ENCODE assay signal across 23 cellular contexts in the genomic region with DNA sequence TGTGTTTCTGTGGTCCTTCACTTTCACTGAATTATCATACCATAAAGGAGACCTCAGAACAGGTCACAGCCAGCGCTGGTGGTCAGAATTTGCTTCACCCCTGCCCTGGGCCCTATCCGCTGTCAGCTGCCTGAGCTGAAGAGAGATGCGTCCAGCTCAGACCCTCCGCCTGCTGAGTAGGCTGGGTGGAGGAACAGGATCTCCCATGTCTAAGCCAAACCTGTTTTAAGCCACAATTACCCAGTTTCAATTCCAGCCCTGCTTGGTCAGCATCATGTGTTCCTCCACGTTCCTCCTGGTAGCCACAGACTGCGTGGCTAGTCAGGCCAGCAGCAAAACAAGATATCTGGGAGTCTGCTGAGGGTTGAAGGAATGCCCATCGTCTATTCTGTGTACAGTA. TPM values are rescaled to one million over a fixed set of nuclear protein-coding genes. Genes with fewer than 3 reads are reported as not detected.
A peak's percentile ranks its signal among the peaks of the same experiment; 100 is the strongest.
DNase-seq lines count a peak whose midpoint lies in the region; ATAC-seq and TF ChIP-seq lines count a peak whose summit lies in the region.
"Had no signal": no experiment of that assay in that cellular context is flagged by ENCODE, and none has a peak within 500 bp of the region (broad histone marks: within the 10 kb centered on the region; RNA-seq: fewer than 3 reads in every experiment).

No MANE protein-coding gene starts in this region.

- no peaks in the 10 kb centered on the region for H3K9me2 ChIP-seq in GM23248 (ENCODE audit: insufficient read depth)

- peaks cover 16% of the 10 kb centered on the region for H3F3A ChIP-seq in GM23248 (ENCODE audit: insufficient read depth)

- no peak for ATAC-seq in activated T-cell treated with anti-CD3 and anti-CD28 coated beads, Interleukin-2, amount 50 U/mL, for 4 hours
- ATAC-seq in mucosa of descending colon: no peak
- ATAC-seq: left lobe of liver had no signal

- H2AFZ ChIP-seq in GM23248: no peak overlapping the region
- H2AFZ ChIP-seq: PC-9 had no signal

- H3K27ac Mint-ChIP-seq in activated T-cell treated with anti-CD3 and anti-CD28 coated beads, Interleukin-2, amount 50 U/mL, for 24 hours: peak overlapping the region; percentile 86
- peak overlapping the region; percentile 77 for H3K27ac Mint-ChIP-seq in activated T-helper 2 cell treated with anti-CD3 and anti-CD28 coated beads, Interferon-gamma antibody, Interleukin-2, Interleukin-4, amounts not matched to agents 10 μg/mL and 5 μg/mL and 100 μg/mL, durations not matched to agents 14 hours and 24 hours and 36 hours

- H3K27me3 Mint-ChIP-seq in activated T-cell treated with anti-CD3 and anti-CD28 coated beads, Interleukin-2, amount 50 U/mL, for 24 hours: no peaks in the 10 kb centered on the region
- no peaks in the 10 kb centered on the region for H3K27me3 Mint-ChIP-seq in activated T-cell treated with anti-CD3 and anti-CD28 coated beads, Interleukin-2, amount 50 U/mL, for 4 hours (ENCODE audit: low read depth)
- no peaks in the 10 kb centered on the region for H3K27me3 Mint-ChIP-seq in activated T-helper 2 cell treated with anti-CD3 and anti-CD28 coated beads, Interferon-gamma antibody, Interleukin-2, Interleukin-4, amounts not matched to agents 10 μg/mL and 5 μg/mL and 100 μg/mL, durations not matched to agents 14 hours and 24 hours and 36 hours (ENCODE audit: low read depth)

- H3K4me1 Mint-ChIP-seq in activated T-cell treated with anti-CD3 and anti-CD28 coated beads, Interleukin-2, amount 50 U/mL, for 24 hours (ENCODE audit: low read depth): peaks cover 42% of the 10 kb centered on the region
- peaks cover 19% of the 10 kb centered on the region for H3K4me1 Mint-ChIP-seq in activated T-cell treated with anti-CD3 and anti-CD28 coated beads, Interleukin-2, amount 50 U/mL, for 4 hours (ENCODE audit: low read depth)
- H3K4me1 Mint-ChIP-seq in activated T-helper 2 cell treated with anti-CD3 and anti-CD28 coated beads, Interferon-gamma antibody, Interleukin-2, Interleukin-4, amounts not matched to agents 10 μg/mL and 5 μg/mL and 100 μg/mL, durations not matched to agents 14 hours and 24 hours and 36 hours (ENCODE audit: low read depth): peaks cover 26% of the 10 kb centered on the region

- no peaks in the 10 kb centered on the region for H4K20me1 ChIP-seq in GM23248 (ENCODE audit: insufficient read depth)

- in situ Hi-C loops in GM23248 (cut with MboI): loop anchor here (10.0 kb wide), 2 partner anchors 84 to 134 kb away; no protein-coding TSS in a partner anchor

- H3K9me3 ChIP-seq in mucosa of descending colon: no peaks in the 10 kb centered on the region
- no peaks in the 10 kb centered on the region for H3K9me3 ChIP-seq in GM23248 (ENCODE audit: low read depth)
- H3K9me3 ChIP-seq: adrenal gland, colonic mucosa, heart left ventricle, prostate gland, tibial artery had no signal

- no peak overlapping the region for H3K27ac ChIP-seq in GM23248
- H3K27ac ChIP-seq: colonic mucosa, PC-9, prostate gland, tibial artery had no signal

- H3K4me1 ChIP-seq in mucosa of descending colon (ENCODE audit: low read depth): no peaks in the 10 kb centered on the region
- peaks cover 11% of the 10 kb centered on the region for H3K4me1 ChIP-seq in GM23248 (ENCODE audit: insufficient read depth)
- H3K4me1 ChIP-seq: adrenal gland, colonic mucosa, prostate gland, tibial artery had no signal

- 85 to 88% methylated on average over 7 of the region's 7 CpGs for WGBS in GM23248 (ENCODE audit: low coverage in 1 of 2, low lambda C conversion rate in 2 of 2, missing lambda C conversion rate in 2 of 2), 2 experiments

- H3K4me3 ChIP-seq in mucosa of descending colon (no peak overlapping the region), GM23248 (no peak overlapping the region)
- H3K4me3 ChIP-seq: adrenal gland, colonic mucosa, heart left ventricle, PC-9, prostate gland, tibial artery had no signal

- H3K9ac ChIP-seq in GM23248: no peak overlapping the region

- no peak overlapping the region for H3K4me3 Mint-ChIP-seq in activated T-cell treated with anti-CD3 and anti-CD28 coated beads, Interleukin-2, amount 50 U/mL, for 24 hours
- no peak overlapping the region for H3K4me3 Mint-ChIP-seq in activated T-cell treated with anti-CD3 and anti-CD28 coated beads, Interleukin-2, amount 50 U/mL, for 4 hours
- no peak overlapping the region for H3K4me3 Mint-ChIP-seq in activated T-helper 2 cell treated with anti-CD3 and anti-CD28 coated beads, Interferon-gamma antibody, Interleukin-2, Interleukin-4, amounts not matched to agents 10 μg/mL and 5 μg/mL and 100 μg/mL, durations not matched to agents 14 hours and 24 hours and 36 hours (ENCODE audit: low read depth)

- H3K27me3 ChIP-seq in GM23248 (replicated peaks; ENCODE audit: insufficient read depth): no peaks in the 10 kb centered on the region
- H3K27me3 ChIP-seq: adrenal gland, colonic mucosa, heart left ventricle, tibial artery had no signal

- TF ChIP-seq CTCF in mucosa of descending colon (IDR thresholded peaks at IDR 0.05): no peak

- H3K79me2 ChIP-seq in GM23248 (ENCODE audit: insufficient read depth): no peaks in the 10 kb centered on the region

- DNase-seq in activated T-cell treated with anti-CD3 and anti-CD28 coated beads, Interleukin-2, amount 50 U/mL, for 24 hours: no peak
- DNase-seq in activated T-cell treated with anti-CD3 and anti-CD28 coated beads, Interleukin-2, amount 50 U/mL, for 4 hours: no peak
- no peak for DNase-seq in activated T-helper 2 cell treated with anti-CD3 and anti-CD28 coated beads, Interferon-gamma antibody, Interleukin-2, Interleukin-4, amounts not matched to agents 10 μg/mL and 5 μg/mL and 100 μg/mL, durations not matched to agents 14 hours and 24 hours and 36 hours (ENCODE audit: low spot score)
- DNase-seq in mucosa of descending colon (peak in 2 of 3 donors; percentile 28 to 33), epidermal melanocyte (ENCODE audit: insufficient read length, low spot score) (no peak), GM23248 (no peak)
- DNase-seq: ACHN; colonic mucosa; DMS 273 treated with DMSO at 0.1 percent for 48 hours; HCEC 1CT; NCI-H1092 treated with DMSO at 0.1 percent for 48 hours; NCI-H2029; NCI-H345; PC-9; stimulated activated CD4-positive, alpha-beta T cell treated with anti-CD3 and anti-CD28 coated beads, Interleukin-2, amount 100 ng/mL, for 24 hours; stimulated activated naive CD4-positive, alpha-beta T cell; T-helper 1 cell; tibial artery had no signal

- intact Hi-C loops in activated T-helper 2 cell treated with anti-CD3 and anti-CD28 coated beads, Interferon-gamma antibody, Interleukin-2, Interleukin-4, amounts not matched to agents 10 μg/mL and 5 μg/mL and 100 μg/mL, durations not matched to agents 14 hours and 24 hours and 36 hours (cut with micrococcal nuclease): no loop called here
- intact Hi-C loops in mucosa of descending colon (cut with DNase I, micrococcal nuclease): loop anchor here in 1 of 2 donors (5.0 kb wide), 2 partner anchors 81 to 136 kb away; no protein-coding TSS in a partner anchor

- H3K36me3 ChIP-seq in mucosa of descending colon (ENCODE audit: low read depth) (peaks cover 5% of the 10 kb centered on the region), GM23248 (ENCODE audit: low read depth) (peaks cover 3% of the 10 kb centered on the region; the same call in 1 of the 2 replicates)
- H3K36me3 ChIP-seq: colonic mucosa, prostate gland had no signal

- no peaks in the 10 kb centered on the region for H3K9me3 Mint-ChIP-seq in activated T-cell treated with anti-CD3 and anti-CD28 coated beads, Interleukin-2, amount 50 U/mL, for 24 hours
- no peaks in the 10 kb centered on the region for H3K9me3 Mint-ChIP-seq in activated T-cell treated with anti-CD3 and anti-CD28 coated beads, Interleukin-2, amount 50 U/mL, for 4 hours
- H3K9me3 Mint-ChIP-seq in activated T-helper 2 cell treated with anti-CD3 and anti-CD28 coated beads, Interferon-gamma antibody, Interleukin-2, Interleukin-4, amounts not matched to agents 10 μg/mL and 5 μg/mL and 100 μg/mL, durations not matched to agents 14 hours and 24 hours and 36 hours: no peaks in the 10 kb centered on the region

- peaks cover 72% of the 10 kb centered on the region for H3K36me3 Mint-ChIP-seq in activated T-cell treated with anti-CD3 and anti-CD28 coated beads, Interleukin-2, amount 50 U/mL, for 24 hours (ENCODE audit: low read depth)
- peaks cover 31% of the 10 kb centered on the region for H3K36me3 Mint-ChIP-seq in activated T-cell treated with anti-CD3 and anti-CD28 coated beads, Interleukin-2, amount 50 U/mL, for 4 hours (ENCODE audit: insufficient read depth)
- peaks cover 52% of the 10 kb centered on the region for H3K36me3 Mint-ChIP-seq in activated T-helper 2 cell treated with anti-CD3 and anti-CD28 coated beads, Interferon-gamma antibody, Interleukin-2, Interleukin-4, amounts not matched to agents 10 μg/mL and 5 μg/mL and 100 μg/mL, durations not matched to agents 14 hours and 24 hours and 36 hours (ENCODE audit: low read depth)

- no peak overlapping the region for H3K4me2 ChIP-seq in GM23248 (ENCODE audit: unreplicated experiment)
- H3K4me2 ChIP-seq: PC-9 had no signal

RNA-seq across cellular contexts. Expression of gene BGLAP, which starts 13.5 kb away (rescaled TPM):
- 1 to 10 TPM; 2.0 to 2.5 (median 2.4) TPM for total RNA-seq in activated T-cell treated with anti-CD3 and anti-CD28 coated beads, Interleukin-2, amount 50 U/mL, for 4 hours
- total RNA-seq in activated T-helper 2 cell treated with anti-CD3 and anti-CD28 coated beads, Interferon-gamma antibody, Interleukin-2, Interleukin-4, amounts not matched to agents 10 μg/mL and 5 μg/mL and 100 μg/mL, durations not matched to agents 14 hours and 24 hours and 36 hours: 1.7 and 2.2 TPM in 2 replicates
- total RNA-seq in mucosa of descending colon: 1 to 10 TPM; 1.4 to 4.6 (median 2.4) TPM
- total RNA-seq in GM23248 (2014; rRNA removed; shearing (Covaris generic)): not detected in 2 replicates
- 0.25 and 0.54 TPM in 2 replicates for polyA plus RNA-seq in GM23248 (2016; fragmentation: Nextera tagmentation; extraction: Ambion mirVana)
- total RNA-seq: G401 had no signal

RNA-seq across cellular contexts. Expression of gene PMF1, which starts 15.7 kb away (rescaled TPM):
- total RNA-seq in activated T-cell treated with anti-CD3 and anti-CD28 coated beads, Interleukin-2, amount 50 U/mL, for 4 hours: 100 to 1,000 TPM; 184 to 201 (median 192) TPM
- 115 and 117 TPM in 2 replicates for total RNA-seq in activated T-helper 2 cell treated with anti-CD3 and anti-CD28 coated beads, Interferon-gamma antibody, Interleukin-2, Interleukin-4, amounts not matched to agents 10 μg/mL and 5 μg/mL and 100 μg/mL, durations not matched to agents 14 hours and 24 hours and 36 hours
- total RNA-seq in mucosa of descending colon: 10 to 100 TPM; 38.1 to 46.8 (median 43.6) TPM
- total RNA-seq in GM23248 (2014; rRNA removed; shearing (Covaris generic)): 42.2 and 44.4 TPM in 2 replicates
- 47.7 and 49.7 TPM in 2 replicates for polyA plus RNA-seq in GM23248 (2016; fragmentation: Nextera tagmentation; extraction: Ambion mirVana)

RNA-seq across cellular contexts. Expression of gene PAQR6, which starts 19.4 kb away (rescaled TPM):
- 1 to 10 TPM; 2.0 to 3.6 (median 3.4) TPM for total RNA-seq in activated T-cell treated with anti-CD3 and anti-CD28 coated beads, Interleukin-2, amount 50 U/mL, for 4 hours
- total RNA-seq in activated T-helper 2 cell treated with anti-CD3 and anti-CD28 coated beads, Interferon-gamma antibody, Interleukin-2, Interleukin-4, amounts not matched to agents 10 μg/mL and 5 μg/mL and 100 μg/mL, durations not matched to agents 14 hours and 24 hours and 36 hours: 5.8 and 7.1 TPM in 2 replicates
- total RNA-seq in mucosa of descending colon: 1 to 10 TPM; 1.5 to 6.2 (median 1.9) TPM
- 0.54 and 0.63 TPM in 2 replicates for total RNA-seq in GM23248 (2014; rRNA removed; shearing (Covaris generic))
- polyA plus RNA-seq in GM23248 (2016; fragmentation: Nextera tagmentation; extraction: Ambion mirVana): 0.38 and 0.81 TPM in 2 replicates

RNA-seq across cellular contexts. Expression of gene SLC25A44, which starts 34.6 kb away (rescaled TPM):
- 10 to 100 TPM; 61.3 to 79.7 (median 73.0) TPM for total RNA-seq in activated T-cell treated with anti-CD3 and anti-CD28 coated beads, Interleukin-2, amount 50 U/mL, for 4 hours
- 62.6 and 63.7 TPM in 2 replicates for total RNA-seq in activated T-helper 2 cell treated with anti-CD3 and anti-CD28 coated beads, Interferon-gamma antibody, Interleukin-2, Interleukin-4, amounts not matched to agents 10 μg/mL and 5 μg/mL and 100 μg/mL, durations not matched to agents 14 hours and 24 hours and 36 hours
- 10 to 100 TPM; 19.8 to 31.1 (median 24.8) TPM for total RNA-seq in mucosa of descending colon
- 12.4 and 14.3 TPM in 2 replicates for total RNA-seq in GM23248 (2014; rRNA removed; shearing (Covaris generic))
- 15.4 and 16.4 TPM in 2 replicates for polyA plus RNA-seq in GM23248 (2016; fragmentation: Nextera tagmentation; extraction: Ambion mirVana)

RNA-seq across cellular contexts. Expression of gene SMG5, which starts 54.1 kb away (rescaled TPM):
- total RNA-seq in activated T-cell treated with anti-CD3 and anti-CD28 coated beads, Interleukin-2, amount 50 U/mL, for 4 hours: 100 to 1,000 TPM; 118 to 125 (median 123) TPM
- 83.2 and 89.3 TPM in 2 replicates for total RNA-seq in activated T-helper 2 cell treated with anti-CD3 and anti-CD28 coated beads, Interferon-gamma antibody, Interleukin-2, Interleukin-4, amounts not matched to agents 10 μg/mL and 5 μg/mL and 100 μg/mL, durations not matched to agents 14 hours and 24 hours and 36 hours
- 10 to 100 TPM; 72.9 to 89.5 (median 81.1) TPM for total RNA-seq in mucosa of descending colon
- total RNA-seq in GM23248 (2014; rRNA removed; shearing (Covaris generic)): 60.0 and 68.2 TPM in 2 replicates
- polyA plus RNA-seq in GM23248 (2016; fragmentation: Nextera tagmentation; extraction: Ambion mirVana): 30.7 and 32.2 TPM in 2 replicates

Comparison
In these comparisons a context has a peak if more than half of its experiments do, and no peak if none do; other contexts are left out.
1. DNase-seq: peak in mucosa of descending colon (2 of 3); none in activated T-cell treated with anti-CD3 and anti-CD28 coated beads, Interleukin-2, amount 50 U/mL, for 24 hours (single experiment), activated T-cell treated with anti-CD3 and anti-CD28 coated beads, Interleukin-2, amount 50 U/mL, for 4 hours (single experiment), activated T-helper 2 cell treated with anti-CD3 and anti-CD28 coated beads, Interferon-gamma antibody, Interleukin-2, Interleukin-4, amounts not matched to agents 10 μg/mL and 5 μg/mL and 100 μg/mL, durations not matched to agents 14 hours and 24 hours and 36 hours (single experiment), epidermal melanocyte (single experiment) and GM23248 (single experiment).